ENCODE assay signal across 8 cellular contexts in genomic region chr16:3364774-3365427, GRCh38. TPM values are rescaled to one million over a fixed set of nuclear protein-coding genes. Genes with fewer than 3 reads are reported as not detected.
DNase-seq lines count a peak whose midpoint lies in the region; ATAC-seq lines count a peak whose summit lies in the region.

No MANE protein-coding gene starts in this region.

- peak; percentile 70 for ATAC-seq in GM19043 (IDR thresholded peaks at IDR 0.05; ENCODE audit: low read depth, unreplicated experiment)
- peak; percentile 97 to 99 for ATAC-seq in activated CD4-positive, CD25-positive, alpha-beta regulatory T cell treated with anti-CD3 and anti-CD28 coated beads, Interleukin-2, amount 50 U/mL, for 24 hours
- ATAC-seq in left colon = peak; percentile 99

- intact Hi-C loops in left colon (cut with DNase I, micrococcal nuclease) = no loop called here

- DNase-seq in A172 (ENCODE audit: low spot score) (peak; percentile 96), NCI-H1436 (lab: John Stamatoyannopoulos, UW) (peak; percentile 91), left colon (peak; percentile 83 to 91), DMS 273 (lab: John Stamatoyannopoulos, UW; ENCODE audit: unreplicated experiment) (no peak)
- DNase-seq in central memory CD4-positive, alpha-beta T cell = peak; percentile 87
- DNase-seq in stimulated activated CD4-positive, alpha-beta T cell treated with anti-CD3 and anti-CD28 coated beads, Interleukin-4, amount 100 ng/mL, for 24 hours = peak; percentile 90

RNA-seq across cellular contexts. Expression of gene OR2C1, which starts 9.2 kb away (rescaled TPM):
- total RNA-seq in A172 (2014; rRNA removed; shearing (Covaris generic)) = not detected in 2 replicates
- total RNA-seq in left colon = not detected

RNA-seq across cellular contexts. Expression of gene ZSCAN32, which starts 35.9 kb away (rescaled TPM):
- total RNA-seq in A172 (2014; rRNA removed; shearing (Covaris generic)) = 12.3 and 16.9 TPM in 2 replicates
- 10 to 100 TPM; 10.1 to 12.5 TPM for total RNA-seq in left colon

RNA-seq across cellular contexts. Expression of gene ZNF174, which starts 36.1 kb away (rescaled TPM):
- 15.8 and 18.7 TPM in 2 replicates for total RNA-seq in A172 (2014; rRNA removed; shearing (Covaris generic))
- 1 to 10 TPM; 7.6 to 7.7 TPM for total RNA-seq in left colon

RNA-seq across cellular contexts. Expression of gene ZNF75A, which starts 59.6 kb away (rescaled TPM):
- total RNA-seq in A172 (2014; rRNA removed; shearing (Covaris generic)) = 20.2 and 26.1 TPM in 2 replicates
- 10 to 100 TPM; 17.9 to 24.1 TPM for total RNA-seq in left colon

RNA-seq across cellular contexts. Expression of gene TIGD7, which starts 59.7 kb away (rescaled TPM):
- 7.0 and 11.0 TPM in 2 replicates for total RNA-seq in A172 (2014; rRNA removed; shearing (Covaris generic))
- 1 to 10 TPM; 1.8 to 2.1 TPM for total RNA-seq in left colon
